In the genomic region with DNA sequence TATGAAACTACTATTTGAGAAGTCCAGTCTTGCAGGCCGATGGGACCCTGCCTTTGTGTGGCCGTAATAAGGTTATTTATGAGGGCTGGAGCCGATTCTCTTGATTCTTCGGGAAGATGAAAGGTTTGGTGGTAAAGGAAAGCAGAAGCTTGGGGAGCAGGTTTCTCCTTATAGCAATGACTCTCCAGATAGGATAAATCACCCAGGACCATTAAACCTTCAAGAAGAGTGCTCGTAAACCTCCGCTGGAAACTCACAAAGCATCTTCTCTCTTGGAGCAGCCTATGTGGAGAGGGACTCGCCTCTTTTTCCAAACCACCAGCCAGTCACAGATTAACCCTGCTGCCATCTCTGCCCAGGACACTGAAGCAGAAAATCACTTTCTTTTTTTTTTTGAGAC, we compare ENCODE assay signal across 20 cellular contexts.
DNase-seq lines count a peak whose midpoint lies in the region; ATAC-seq and TF ChIP-seq lines count a peak whose summit lies in the region.
"Had no signal": no experiment of that assay in that cellular context is flagged by ENCODE, and none has a peak within 500 bp of the region (broad histone marks: within the 10 kb centered on the region; RNA-seq: fewer than 3 reads in every experiment).

No MANE protein-coding gene starts in this region.

- TF ChIP-seq CTCF in RWPE2 (IDR thresholded peaks at IDR 0.05; ENCODE audit: poor library complexity, severe bottlenecking) (no peak), mucosa of descending colon (IDR thresholded peaks at IDR 0.05) (no peak), GM23338 (conservative IDR thresholded peaks at IDR 0.05; ENCODE audit: low read depth in 2 of 2) (no peak)

- no peak overlapping the region for H3K27ac Mint-ChIP-seq in GM23338
- H3K27ac Mint-ChIP-seq: activated naive CD4-positive, alpha-beta T cell treated with anti-CD3 and anti-CD28 coated beads, Interleukin-2, amount 10 ng/mL, durations not matched to agents 7 days and 5 days; HFFc6; natural killer cell treated with Interleukin-12 subunit alpha and Interleukin-12 subunit beta and Interleukin-15 and Interleukin-18, amount 100 ng/mL, for 72 hours had no signal

- H3K27me3 ChIP-seq in RWPE2 (ENCODE audit: insufficient read depth, poor library complexity, severe bottlenecking) (no peaks in the 10 kb centered on the region), GM23338 (ENCODE audit: insufficient read depth) (no peaks in the 10 kb centered on the region)
- H3K27me3 ChIP-seq: BLaER1 treated with 17β-estradiol and CSF1 and Interleukin-3, amounts not matched to agents 10 nM and 100 nM; brain microvascular endothelial cell had no signal

- peaks cover 6% of the 10 kb centered on the region for H3K27me3 Mint-ChIP-seq in GM23338 (ENCODE audit: insufficient read depth, low read depth, poor library complexity)

- H3F3A ChIP-seq in GM23338 (replicated peaks; ENCODE audit: low read depth), result 0 out of 2 replicates have a peak, but pooled peaks cover 5% of the 10 kb centered on the region

- no peak overlapping the region for H2AFZ ChIP-seq in GM23338

- intact Hi-C loops in mucosa of descending colon (cut with DNase I, micrococcal nuclease), result no loop called here

- ATAC-seq in RWPE2 (ENCODE audit: low read depth) (0 out of 3 replicates have a peak, but pooled peaks have one; percentile 10), mucosa of descending colon (peak; percentile 52), HG03571 (IDR thresholded peaks at IDR 0.05; ENCODE audit: unreplicated experiment) (no peak), GM23338 (no peak)
- ATAC-seq: lower lobe of right lung; natural killer cell treated with Interleukin-12 subunit alpha and Interleukin-12 subunit beta and Interleukin-15 and Interleukin-18, amount 100 ng/mL, for 72 hours; SK-N-SH treated with all-trans-retinoic acid at 6 μM for 48 hours had no signal

- H3K4me3 Mint-ChIP-seq in GM23338, result no peak overlapping the region
- H3K4me3 Mint-ChIP-seq: activated naive CD4-positive, alpha-beta T cell treated with anti-CD3 and anti-CD28 coated beads, Interleukin-2, amount 10 ng/mL, durations not matched to agents 7 days and 5 days; HFFc6; natural killer cell treated with Interleukin-12 subunit alpha and Interleukin-12 subunit beta and Interleukin-15 and Interleukin-18, amount 100 ng/mL, for 72 hours had no signal

- no peaks in the 10 kb centered on the region for H3K36me3 Mint-ChIP-seq in GM23338 (ENCODE audit: low read depth)
- H3K36me3 Mint-ChIP-seq: activated naive CD4-positive, alpha-beta T cell treated with anti-CD3 and anti-CD28 coated beads, Interleukin-2, amount 10 ng/mL, durations not matched to agents 7 days and 5 days; natural killer cell treated with Interleukin-12 subunit alpha and Interleukin-12 subunit beta and Interleukin-15 and Interleukin-18, amount 100 ng/mL, for 72 hours had no signal

- H3K4me1 ChIP-seq in RWPE2 (ENCODE audit: insufficient read depth, poor library complexity, severe bottlenecking) (no peaks in the 10 kb centered on the region), mucosa of descending colon (ENCODE audit: low read depth) (no peaks in the 10 kb centered on the region), GM23338 (ENCODE audit: insufficient read depth) (no peaks in the 10 kb centered on the region; the same call in 1 of the 2 replicates)
- H3K4me1 ChIP-seq: lower lobe of right lung, spleen, transverse colon had no signal

- no peak overlapping the region for H3K4me2 ChIP-seq in GM23338
- H3K4me2 ChIP-seq: BLaER1 treated with 17β-estradiol and CSF1 and Interleukin-3, amounts not matched to agents 10 nM and 100 nM had no signal

- DNase-seq in A172 (ENCODE audit: low spot score) (peak; percentile 60), ELF-1 (ENCODE audit: low read depth, low spot score) (peak; percentile 72), RWPE2 (ENCODE audit: low spot score) (no peak), mucosa of descending colon (no peak), GM23338 (ENCODE audit: low spot score) (no peak), T-helper 9 cell (no peak)
- DNase-seq: activated CD4-positive, alpha-beta T cell treated with anti-CD3 and anti-CD28 coated beads for 48 hours; activated naive CD4-positive, alpha-beta T cell treated with anti-CD3 and anti-CD28 coated beads, Interleukin-2, amount 10 ng/mL, durations not matched to agents 7 days and 5 days; brain microvascular endothelial cell; HFFc6; lower lobe of right lung; NCI-H1092; NCI-H1930; NCI-H226; spleen; transverse colon had no signal

- H3K79me2 ChIP-seq in GM23338 (replicated peaks; ENCODE audit: insufficient read depth), result no peaks in the 10 kb centered on the region

- H3K36me3 ChIP-seq in RWPE2 (ENCODE audit: low read depth) (no peaks in the 10 kb centered on the region), mucosa of descending colon (ENCODE audit: low read depth) (no peaks in the 10 kb centered on the region), GM23338 (ENCODE audit: insufficient read depth) (no peaks in the 10 kb centered on the region)
- H3K36me3 ChIP-seq: BLaER1 treated with 17β-estradiol and CSF1 and Interleukin-3, amounts not matched to agents 10 nM and 100 nM; brain microvascular endothelial cell; lower lobe of right lung; spleen; transverse colon had no signal

- no peaks in the 10 kb centered on the region for H3K9me3 ChIP-seq in RWPE2 (ENCODE audit: severe bottlenecking)
- H3K9me3 ChIP-seq in mucosa of descending colon, result no peaks in the 10 kb centered on the region
- H3K9me3 ChIP-seq: BLaER1 treated with 17β-estradiol and CSF1 and Interleukin-3, amounts not matched to agents 10 nM and 100 nM; lower lobe of right lung; spleen; transverse colon had no signal

- no peaks in the 10 kb centered on the region for H4K20me1 ChIP-seq in GM23338 (replicated peaks; ENCODE audit: insufficient read depth)
- H4K20me1 ChIP-seq: BLaER1 treated with 17β-estradiol and CSF1 and Interleukin-3, amounts not matched to agents 10 nM and 100 nM had no signal

- H3K9me2 ChIP-seq in GM23338 (ENCODE audit: insufficient read depth), result no peaks in the 10 kb centered on the region

- no peaks in the 10 kb centered on the region for H3K9me3 Mint-ChIP-seq in GM23338
- H3K9me3 Mint-ChIP-seq: activated naive CD4-positive, alpha-beta T cell treated with anti-CD3 and anti-CD28 coated beads, Interleukin-2, amount 10 ng/mL, durations not matched to agents 7 days and 5 days; HFFc6; natural killer cell treated with Interleukin-12 subunit alpha and Interleukin-12 subunit beta and Interleukin-15 and Interleukin-18, amount 100 ng/mL, for 72 hours had no signal

- H3K4me3 ChIP-seq in RWPE2 (ENCODE audit: severe bottlenecking), result no peak overlapping the region
- H3K4me3 ChIP-seq in mucosa of descending colon, result no peak overlapping the region
- H3K4me3 ChIP-seq in GM23338, result no peak overlapping the region
- H3K4me3 ChIP-seq: BLaER1 treated with 17β-estradiol and CSF1 and Interleukin-3, amounts not matched to agents 10 nM and 100 nM; lower lobe of right lung; spleen; transverse colon had no signal

- H3K27ac ChIP-seq in RWPE2 (ENCODE audit: poor library complexity, severe bottlenecking) (no peak overlapping the region), GM23338 (ENCODE audit: low read depth) (no peak overlapping the region)
- H3K27ac ChIP-seq: BLaER1 treated with 17β-estradiol and CSF1 and Interleukin-3, amounts not matched to agents 10 nM and 100 nM; brain microvascular endothelial cell; lower lobe of right lung; spleen; transverse colon had no signal

- H3K4me1 Mint-ChIP-seq in GM23338, result no peaks in the 10 kb centered on the region; the same call in 1 of the 3 replicates
- H3K4me1 Mint-ChIP-seq: activated naive CD4-positive, alpha-beta T cell treated with anti-CD3 and anti-CD28 coated beads, Interleukin-2, amount 10 ng/mL, durations not matched to agents 7 days and 5 days had no signal

TF ChIP-seq in GM23338, 12 proteins besides CTCF, POLR2A, EP300 and RAD21 (continues in another document):
- TF ChIP-seq REST (IDR thresholded peaks at IDR 0.05; ENCODE audit: unreplicated experiment), result no peak
- TF ChIP-seq NANOG (IDR thresholded peaks at IDR 0.05; ENCODE audit: borderline replicate concordance), result no peak
- TF ChIP-seq JUNB (IDR thresholded peaks at IDR 0.05; ENCODE audit: unreplicated experiment), result no peak
- TF ChIP-seq EZH2 (IDR thresholded peaks at IDR 0.05; ENCODE audit: low read depth, unreplicated experiment), result no peak
- TF ChIP-seq ZNF114 (CRISPR knock-in tag; IDR thresholded peaks at IDR 0.05), result no peak
- no peak for TF ChIP-seq POLR2AphosphoS5 (IDR thresholded peaks at IDR 0.05; ENCODE audit: low read depth)
- TF ChIP-seq EZH2phosphoT487 (IDR thresholded peaks at IDR 0.05; ENCODE audit: unreplicated experiment), result no peak
- no peak for TF ChIP-seq STAT1 (IDR thresholded peaks at IDR 0.05; ENCODE audit: unreplicated experiment)

Comparison
In these comparisons a context has a peak if more than half of its experiments do, and no peak if none do; other contexts are left out.
1. DNase-seq: peak in A172 (single experiment) and ELF-1 (single experiment); none in RWPE2 (single experiment), mucosa of descending colon (0 of 3), GM23338 (single experiment) and T-helper 9 cell (single experiment).
2. ATAC-seq: peak in RWPE2 (single experiment) and mucosa of descending colon (single experiment); none in HG03571 (single experiment) and GM23338 (single experiment).